8 cellular contexts compared by ENCODE assay signal in genomic region chr14:103561381-103562134, GRCh38. TPM values are rescaled to one million over a fixed set of nuclear protein-coding genes. Genes with fewer than 3 reads are reported as not detected.
A peak's percentile ranks its signal among the peaks of the same experiment; 100 is the strongest.
DNase-seq lines count a peak whose midpoint lies in the region; ATAC-seq, FAIRE-seq and TF ChIP-seq lines count a peak whose summit lies in the region.

No MANE protein-coding gene starts in this region.

- WGBS in psoas muscle, 3 donors = 5 to 6% (median 6%) methylated on average over 32 to 33 of the region's 33 CpGs

- peaks cover 0 to 20% of the 10 kb centered on the region in 2 donors for H3K36me3 ChIP-seq in psoas muscle (ENCODE audit: insufficient read depth in 1 of 2, low read depth in 1 of 2)

- peak overlapping the region; percentile 99 for H3K27ac ChIP-seq in psoas muscle

- H3K27me3 ChIP-seq in psoas muscle (ENCODE audit: insufficient read depth in 3 of 3, low read length in 2 of 3) = no peaks in the 10 kb centered on the region

- POLR2A ChIA-PET in HEK293T (lab: Yijun Ruan, JAX) = interaction anchor here (0.8 to 1.7 kb wide), 5 partner anchors 8 to 142 kb away, joined by 3 to 4 read pairs (median 3); partner anchors contain the start of gene CKB

- intact Hi-C loops in psoas muscle (cut with DNase I) = loop anchor here in 1 of 2 donors (5.0 kb wide), 1 partner anchor 66 kb away; the partner anchor contains the start of gene KLC1

- DNase-seq in GM12892 (ENCODE audit: insufficient read length) (peak; percentile 55), HEK293T (ENCODE audit: extremely low spot score) (peak; percentile 62), NB4 (ENCODE audit: low read depth) (peak; percentile 70), glomerular visceral epithelial cell (ENCODE audit: extremely low spot score) (peak; percentile 55), psoas muscle (peak in 1 of 2 donors; percentile 59), mucosa of gallbladder (ENCODE audit: low spot score) (no peak), inferior parietal cortex (ENCODE audit: extremely low spot score) (no peak)
- DNase-seq in activated T-cell treated with anti-CD3 and anti-CD28 coated beads, Interleukin-2, amount 50 U/mL, for 48 hours = peak; percentile 43 to 74

- peaks cover 69% of the 10 kb centered on the region for H3K4me1 ChIP-seq in psoas muscle

- TF ChIP-seq POLR2A in GM12892 (IDR thresholded peaks at IDR 0.05; ENCODE audit: low read depth, low read length) (no peak), NB4 (IDR thresholded peaks at IDR 0.05; ENCODE audit: extremely low read depth, insufficient read length) (no peak)

- CTCF ChIA-PET in HEK293T (lab: Yijun Ruan, JAX) = interaction anchor here (0.7 to 1.7 kb wide), 3 partner anchors 15 to 42 kb away, joined by 3 to 5 read pairs (median 4); no protein-coding TSS in a partner anchor

- no peaks in the 10 kb centered on the region for H3K9me3 ChIP-seq in psoas muscle

- no peak for TF ChIP-seq CTCF in NB4 (IDR thresholded peaks at IDR 0.05; ENCODE audit: low read depth, low read length)
- TF ChIP-seq CTCF in psoas muscle (IDR thresholded peaks at IDR 0.05) = no peak

- no peak for FAIRE-seq in GM12892 (lab: Jason Lieb, UNC)

- peak overlapping the region; percentile 84 for H3K4me3 ChIP-seq in NB4 (ENCODE audit: low read depth, low read length)
- peak overlapping the region; percentile 92 for H3K4me3 ChIP-seq in psoas muscle

- ATAC-seq in psoas muscle = peak; percentile 6 to 38 (median 19)

TF ChIP-seq in HEK293T, 16 proteins besides CTCF, POLR2A, EP300 and RAD21:
- no peak for TF ChIP-seq FOXM1 (IDR thresholded peaks at IDR 0.05; ENCODE audit: borderline replicate concordance)
- TF ChIP-seq L3MBTL2 (conservative IDR thresholded peaks at IDR 0.05) = no peak
- no peak for TF ChIP-seq ELF4 (IDR thresholded peaks at IDR 0.05)
- TF ChIP-seq BHLHE40 (IDR thresholded peaks at IDR 0.05; ENCODE audit: borderline replicate concordance) = no peak
- no peak for TF ChIP-seq SUZ12 (IDR thresholded peaks at IDR 0.05)
- TF ChIP-seq NFRKB (IDR thresholded peaks at IDR 0.05) = no peak
- TF ChIP-seq ZNF384 (IDR thresholded peaks at IDR 0.05) = no peak
- no peak for TF ChIP-seq PKNOX1 (IDR thresholded peaks at IDR 0.05)
- TF ChIP-seq TARDBP (IDR thresholded peaks at IDR 0.05) = no peak
- no peak for TF ChIP-seq CTBP1 (IDR thresholded peaks at IDR 0.05; ENCODE audit: borderline replicate concordance)
TF ChIP-seq in HEK293T: peak in this region for 0.

RNA-seq across cellular contexts. Expression of gene BAG5, which starts 0.9 kb away (rescaled TPM):
- polyA plus RNA-seq in GM12892 (2012; ENCODE audit: missing spikeins) = 12.4 TPM
- total RNA-seq in psoas muscle (10 to 100 TPM; 15.4 to 29.5 (median 23.2) TPM), mucosa of gallbladder (24.2 TPM)
- polyA plus RNA-seq in psoas muscle = 10 to 100 TPM in 2 of 3 donors, 1 to 10 TPM in 1; 8.7 to 25.4 (median 14.1) TPM

RNA-seq across cellular contexts. Expression of gene COA8, which starts 1.2 kb away (rescaled TPM):
- polyA plus RNA-seq in GM12892 (2012; ENCODE audit: missing spikeins) = 30.8 TPM
- total RNA-seq in psoas muscle (100 to 1,000 TPM in 1 of 4 donors, 10 to 100 TPM in 3; 73.6 to 101 (median 80.0) TPM), mucosa of gallbladder (33.7 TPM)
- 100 to 1,000 TPM; 118 to 171 (median 141) TPM for polyA plus RNA-seq in psoas muscle

RNA-seq across cellular contexts. Expression of gene TRMT61A, which starts 32.6 kb away (rescaled TPM):
- polyA plus RNA-seq in GM12892 (2012; ENCODE audit: missing spikeins) = 2.5 TPM
- 10 to 100 TPM in 1 of 4 donors, 1 to 10 TPM in 3; 6.5 to 12.7 (median 7.8) TPM for total RNA-seq in psoas muscle
- polyA plus RNA-seq in psoas muscle = 10 to 100 TPM; 13.1 to 29.5 (median 13.3) TPM
- total RNA-seq in mucosa of gallbladder = 13.5 TPM

RNA-seq across cellular contexts. Expression of gene CKB, which starts 38.9 kb away (rescaled TPM):
- 15.3 TPM for polyA plus RNA-seq in GM12892 (2012; ENCODE audit: missing spikeins)
- total RNA-seq in psoas muscle = 100 to 1,000 TPM in 1 of 4 donors, 10 to 100 TPM in 3; 19.5 to 116 (median 33.0) TPM
- 100 to 1,000 TPM in 1 of 3 donors, 10 to 100 TPM in 2; 21.2 to 383 (median 67.0) TPM for polyA plus RNA-seq in psoas muscle
- total RNA-seq in mucosa of gallbladder = 424 TPM

Comparison
In these comparisons a context has a peak if more than half of its experiments do, and no peak if none do; other contexts are left out.
1. DNase-seq: peak in GM12892 (single experiment), HEK293T (single experiment), NB4 (single experiment), activated T-cell treated with anti-CD3 and anti-CD28 coated beads, Interleukin-2, amount 50 U/mL, for 48 hours (2 of 2) and glomerular visceral epithelial cell (single experiment); none in mucosa of gallbladder (single experiment) and inferior parietal cortex (single experiment).